In the genomic region with DNA sequence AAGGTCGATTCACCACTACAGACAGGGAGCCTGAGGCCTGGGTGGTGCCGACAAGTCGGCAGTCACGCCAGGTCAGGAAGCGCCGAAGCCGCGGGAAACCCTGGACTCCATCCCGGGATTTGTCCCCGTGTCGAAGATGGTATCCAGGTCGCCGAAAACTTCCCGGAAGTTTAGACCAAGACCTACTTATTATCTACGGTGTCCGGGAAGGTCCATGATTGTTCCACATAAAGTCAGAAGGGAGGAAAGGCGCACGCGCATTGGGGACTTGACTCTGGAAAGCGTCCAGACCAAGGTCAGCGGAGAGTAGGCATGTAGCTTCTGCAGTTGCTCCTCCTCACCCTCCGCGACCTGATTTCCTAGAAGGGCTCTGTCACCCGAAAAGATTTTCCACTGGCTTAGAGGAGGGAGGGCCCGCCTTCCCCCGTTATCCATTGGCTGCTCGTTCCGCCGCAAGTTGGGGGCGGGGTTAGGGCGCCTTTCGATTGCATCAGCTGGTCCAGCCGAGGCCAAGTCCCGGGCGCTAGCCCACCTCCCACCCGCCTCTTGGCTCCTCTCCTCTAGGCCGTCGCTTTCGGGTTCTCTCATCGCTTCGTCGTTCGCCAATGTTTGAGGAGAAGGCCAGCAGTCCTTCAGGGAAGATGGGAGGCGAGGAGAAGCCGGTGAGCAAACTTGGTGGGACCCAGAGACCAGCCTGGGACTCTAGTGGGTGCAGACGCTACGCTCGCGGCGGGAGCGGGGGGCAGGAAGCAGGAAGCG, we compare ENCODE assay signal across 8 cellular contexts. TPM values are rescaled to one million over a fixed set of nuclear protein-coding genes. Genes with fewer than 3 reads are reported as not detected.
DNase-seq lines count a peak whose midpoint lies in the region; ATAC-seq and TF ChIP-seq lines count a peak whose summit lies in the region.

TSS of gene TARS1 (plus strand) at position 484 of the 759 bp plus-strand sequence. CDS start at position 606, 122 bp downstream.

- peak within 1 kb of the TSS; percentile 90 for H4K8ac ChIP-seq in mesendoderm (ENCODE audit: low read depth, low read length)

- H3K4me2 ChIP-seq in mesendoderm (ENCODE audit: low read length), result peak within 1 kb of the TSS; percentile 78

- H3K27ac ChIP-seq in HUES48 (ENCODE audit: low read depth, low read length) (peak within 1 kb of the TSS; percentile 99), mesendoderm (ENCODE audit: low read depth, low read length) (peak within 1 kb of the TSS; percentile 98)

- CTCF ChIA-PET in Calu3 (lab: Charles Lee), result interaction anchor here (0.5 kb wide), 1 partner anchor 11 kb away, joined by 3 read pairs; no protein-coding TSS in a partner anchor
- CTCF ChIA-PET in activated CD8-positive, alpha-beta memory T cell treated with anti-CD3 and anti-CD28 coated beads, Interleukin-2, amount 10 ng/mL, durations not matched to agents 7 days and 5 days (lab: Charles Lee), result interaction anchor here (0.8 to 4.4 kb wide), 5 partner anchors 10 to 530 kb away, joined by 3 to 14 read pairs (median 4); no protein-coding TSS in a partner anchor

- H3K36me3 ChIP-seq in HUES48 (ENCODE audit: control insufficient read depth, insufficient read depth, low read length) (peaks cover 26% of the 10 kb centered on the region), NT2/D1 (ENCODE audit: insufficient read depth, insufficient read length, low read length) (peaks cover 19% of the 10 kb centered on the region), mesendoderm (ENCODE audit: control insufficient read depth, insufficient read depth, low read length) (peaks cover 2% of the 10 kb centered on the region)

- no peaks in the 10 kb centered on the region for H3K9me3 ChIP-seq in HUES48 (ENCODE audit: control insufficient read depth, insufficient read depth, low read length)
- H3K9me3 ChIP-seq in NT2/D1 (ENCODE audit: insufficient read depth, low read length), result 0 out of 2 replicates have a peak, but pooled peaks cover 6% of the 10 kb centered on the region

- no peaks in the 10 kb centered on the region for H3K27me3 ChIP-seq in HUES48 (ENCODE audit: control insufficient read depth, insufficient read depth, low read length)
- no peaks in the 10 kb centered on the region for H3K27me3 ChIP-seq in NT2/D1 (ENCODE audit: insufficient read depth, insufficient read length)
- no peaks in the 10 kb centered on the region for H3K27me3 ChIP-seq in mesendoderm (ENCODE audit: insufficient read depth, low read length, poor library complexity)

- H3K4me3 Mint-ChIP-seq in Calu3 (ENCODE audit: low read depth, unreplicated experiment), result no peak within 1 kb of the TSS
- no peak within 1 kb of the TSS for H3K4me3 Mint-ChIP-seq in activated CD8-positive, alpha-beta memory T cell treated with anti-CD3 and anti-CD28 coated beads, Interleukin-2, amount 10 ng/mL, durations not matched to agents 7 days and 5 days

- peaks cover 30% of the 10 kb centered on the region for H3K4me1 ChIP-seq in HUES48 (ENCODE audit: control insufficient read depth, insufficient read depth, low read length)
- H3K4me1 ChIP-seq in NT2/D1 (ENCODE audit: insufficient read depth, insufficient read length), result no peaks in the 10 kb centered on the region
- H3K4me1 ChIP-seq in mesendoderm (ENCODE audit: control insufficient read depth, low read depth, low read length), result peaks cover 5% of the 10 kb centered on the region

- peak; percentile 96 for DNase-seq in Calu3
- peak; percentile 96 for DNase-seq in NT2/D1 (ENCODE audit: low read depth, low spot score)
- peak; percentile 97 for DNase-seq in activated CD8-positive, alpha-beta memory T cell treated with anti-CD3 and anti-CD28 coated beads, Interleukin-2, amount 10 ng/mL, durations not matched to agents 7 days and 5 days
- DNase-seq in mesendoderm, result peak; percentile 100
- peak; percentile 87 for DNase-seq in stimulated activated CD8-positive, alpha-beta memory T cell treated with anti-CD3 and anti-CD28 coated beads, Interleukin-15, amount 100 ng/mL, for 1 hour (ENCODE audit: low read depth)

- peak within 1 kb of the TSS; percentile 97 for H3K23ac ChIP-seq in mesendoderm (ENCODE audit: low read length)

- peak within 1 kb of the TSS; percentile 96 for H3K9ac ChIP-seq in HUES48 (ENCODE audit: low read depth, low read length)
- H3K9ac ChIP-seq in NT2/D1 (ENCODE audit: insufficient read length, low read depth), result peak within 1 kb of the TSS; percentile 91
- peak within 1 kb of the TSS; percentile 100 for H3K9ac ChIP-seq in mesendoderm (ENCODE audit: low read length)

- peaks cover 27% of the 10 kb centered on the region for H3K36me3 Mint-ChIP-seq in Calu3 (ENCODE audit: insufficient read depth, unreplicated experiment)
- peaks cover 18% of the 10 kb centered on the region for H3K36me3 Mint-ChIP-seq in activated CD8-positive, alpha-beta memory T cell treated with anti-CD3 and anti-CD28 coated beads, Interleukin-2, amount 10 ng/mL, durations not matched to agents 7 days and 5 days

- H3K56ac ChIP-seq in mesendoderm (ENCODE audit: low read length), result peak within 1 kb of the TSS; percentile 100

- H3K79me2 ChIP-seq in mesendoderm (ENCODE audit: control insufficient read depth, insufficient read depth, low read length), result peaks cover 44% of the 10 kb centered on the region

- peaks cover 5% of the 10 kb centered on the region for H3K79me1 ChIP-seq in mesendoderm (ENCODE audit: low read length)

- peak within 1 kb of the TSS; percentile 87 for H3K4me3 ChIP-seq in HUES48 (ENCODE audit: low read depth, low read length)
- H3K4me3 ChIP-seq in NT2/D1 (ENCODE audit: insufficient read length, low read depth), result peak within 1 kb of the TSS; percentile 89
- peak within 1 kb of the TSS; percentile 99 for H3K4me3 ChIP-seq in mesendoderm (ENCODE audit: low read length)

- peak within 1 kb of the TSS; percentile 59 for H3K4ac ChIP-seq in mesendoderm (ENCODE audit: low read depth, low read length)

- peak within 1 kb of the TSS; percentile 99 for H2BK5ac ChIP-seq in mesendoderm (ENCODE audit: low read length)

- in situ Hi-C loops in endometrial microvascular endothelial cells (cut with HindIII; ENCODE audit: inconsistent ontology term, low pct_unique_long_range_greater_than_20kb, low sequenced_read_pairs), result no loop called here

- H2AK5ac ChIP-seq in mesendoderm (ENCODE audit: low read length), result peak within 1 kb of the TSS; percentile 48

- no peak within 1 kb of the TSS for H3K27ac Mint-ChIP-seq in Calu3 (ENCODE audit: unreplicated experiment)
- H3K27ac Mint-ChIP-seq in activated CD8-positive, alpha-beta memory T cell treated with anti-CD3 and anti-CD28 coated beads, Interleukin-2, amount 10 ng/mL, durations not matched to agents 7 days and 5 days, result no peak within 1 kb of the TSS

- no peak within 1 kb of the TSS for H2BK15ac ChIP-seq in mesendoderm (replicated peaks; ENCODE audit: low read depth)

- peak within 1 kb of the TSS; percentile 19 for H3K18ac ChIP-seq in mesendoderm (ENCODE audit: low read length)

- no peak for TF ChIP-seq CTCF in Calu3 (IDR thresholded peaks at IDR 0.05; ENCODE audit: unreplicated experiment)

- no peaks in the 10 kb centered on the region for H3K27me3 Mint-ChIP-seq in Calu3 (ENCODE audit: unreplicated experiment)
- H3K27me3 Mint-ChIP-seq in activated CD8-positive, alpha-beta memory T cell treated with anti-CD3 and anti-CD28 coated beads, Interleukin-2, amount 10 ng/mL, durations not matched to agents 7 days and 5 days, result no peaks in the 10 kb centered on the region

- no peak within 1 kb of the TSS for H4K5ac ChIP-seq in mesendoderm (ENCODE audit: low read length)

- H3K4me1 Mint-ChIP-seq in Calu3 (ENCODE audit: low read depth, unreplicated experiment), result peaks cover 27% of the 10 kb centered on the region
- H3K4me1 Mint-ChIP-seq in activated CD8-positive, alpha-beta memory T cell treated with anti-CD3 and anti-CD28 coated beads, Interleukin-2, amount 10 ng/mL, durations not matched to agents 7 days and 5 days, result peaks cover 38% of the 10 kb centered on the region

- peak; percentile 92 for ATAC-seq in GM21423 (IDR thresholded peaks at IDR 0.05; ENCODE audit: unreplicated experiment)
- ATAC-seq in activated CD8-positive, alpha-beta memory T cell treated with anti-CD3 and anti-CD28 coated beads, Interleukin-2, amount 10 ng/mL, durations not matched to agents 7 days and 5 days, result peak; percentile 97

- BruUV-seq in Calu3 (replicated peaks; lab: Mats Ljungman, UMichigan), result no TSS peak

- H2BK120ac ChIP-seq in mesendoderm (ENCODE audit: low read depth, low read length), result no peak within 1 kb of the TSS

- H3K9me3 Mint-ChIP-seq in Calu3 (ENCODE audit: low read depth, unreplicated experiment), result no peaks in the 10 kb centered on the region
- H3K9me3 Mint-ChIP-seq in activated CD8-positive, alpha-beta memory T cell treated with anti-CD3 and anti-CD28 coated beads, Interleukin-2, amount 10 ng/mL, durations not matched to agents 7 days and 5 days (ENCODE audit: low read depth), result no peaks in the 10 kb centered on the region

- WGBS in mesendoderm (ENCODE audit: extremely low coverage, insufficient coverage, low lambda C conversion rate), result no CpG with 5 or more reads among the region's 52 CpGs

- intact Hi-C loops in Calu3 (cut with micrococcal nuclease; ENCODE audit: unreplicated experiment), result loop anchor here (10.0 kb wide), 1 partner anchor 1024 kb away; no protein-coding TSS in a partner anchor

RNA-seq across cellular contexts. Expression of gene TARS1, which starts in this region (rescaled TPM):
- 168 and 201 TPM in 2 replicates for total RNA-seq in Calu3 (2022)
- 100 to 1,000 TPM; 157 to 240 TPM for total RNA-seq in activated CD8-positive, alpha-beta memory T cell treated with anti-CD3 and anti-CD28 coated beads, Interleukin-2, amount 10 ng/mL, durations not matched to agents 7 days and 5 days
- 174 TPM for total RNA-seq in endometrial microvascular endothelial cells (ENCODE audit: inconsistent ontology term)
- 456 TPM for polyA plus RNA-seq in mesendoderm (2013, experiment 1 of 2)
- polyA plus RNA-seq in mesendoderm (2013, experiment 2 of 2), result 458 TPM

Comparison
In these comparisons a context has a peak if more than half of its experiments do, and no peak if none do; other contexts are left out.
1. Peak in every context shown above with its lines: DNase-seq, ATAC-seq, H3K4me3 ChIP-seq and H3K27ac ChIP-seq.